Comparison of ENCODE assay signal across 1 cellular context in the genomic region with DNA sequence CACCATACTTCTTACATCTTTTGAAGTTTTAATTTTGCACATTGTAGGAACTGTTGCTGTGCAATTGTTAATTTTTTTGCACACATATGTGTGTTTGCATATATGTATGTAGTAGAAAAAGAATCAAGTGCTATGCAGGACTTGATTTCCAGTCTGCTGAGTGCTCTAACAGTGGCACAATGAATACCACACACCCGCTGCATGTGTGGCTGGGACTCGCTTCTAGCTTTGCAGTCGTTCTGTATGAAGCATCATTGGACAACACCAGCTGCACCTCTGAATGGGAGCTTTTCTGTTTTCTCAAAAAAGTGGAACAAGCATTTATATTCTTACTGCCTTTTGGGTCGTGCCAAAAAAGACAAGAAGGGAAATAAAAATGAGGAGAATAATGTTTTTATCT.
TF ChIP-seq lines count a peak whose summit lies in the region.

No MANE protein-coding gene starts in this region.

TF ChIP-seq in SK-N-SH, 30 proteins besides CTCF, POLR2A, EP300 and RAD21:
- TF ChIP-seq REST (IDR thresholded peaks at IDR 0.05; ENCODE audit: low read depth, low read length) (no peak), MEF2A (IDR thresholded peaks at IDR 0.05; ENCODE audit: borderline replicate concordance, low read depth) (no peak), RFX5 (IDR thresholded peaks at IDR 0.05; ENCODE audit: low read length) (no peak), RXRA (IDR thresholded peaks at IDR 0.05; ENCODE audit: borderline replicate concordance, low read depth) (no peak), GABPA (IDR thresholded peaks at IDR 0.05; ENCODE audit: low read depth) (no peak), GATA2 (CRISPR knock-in tag; IDR thresholded peaks at IDR 0.05) (no peak), MXI1 (IDR thresholded peaks at IDR 0.05; ENCODE audit: low read depth, low read length) (no peak), FOSL2 (IDR thresholded peaks at IDR 0.05; ENCODE audit: borderline replicate concordance, low read depth) (no peak), NFIC (IDR thresholded peaks at IDR 0.05; ENCODE audit: borderline replicate concordance) (no peak), EZH2phosphoT487 (IDR thresholded peaks at IDR 0.05; ENCODE audit: borderline replicate concordance, low read depth) (no peak), YY1 (IDR thresholded peaks at IDR 0.05; ENCODE audit: low read depth) (no peak), FOXJ3 (CRISPR knock-in tag; IDR thresholded peaks at IDR 0.05) (no peak)
- TF ChIP-seq, protein P1, sequence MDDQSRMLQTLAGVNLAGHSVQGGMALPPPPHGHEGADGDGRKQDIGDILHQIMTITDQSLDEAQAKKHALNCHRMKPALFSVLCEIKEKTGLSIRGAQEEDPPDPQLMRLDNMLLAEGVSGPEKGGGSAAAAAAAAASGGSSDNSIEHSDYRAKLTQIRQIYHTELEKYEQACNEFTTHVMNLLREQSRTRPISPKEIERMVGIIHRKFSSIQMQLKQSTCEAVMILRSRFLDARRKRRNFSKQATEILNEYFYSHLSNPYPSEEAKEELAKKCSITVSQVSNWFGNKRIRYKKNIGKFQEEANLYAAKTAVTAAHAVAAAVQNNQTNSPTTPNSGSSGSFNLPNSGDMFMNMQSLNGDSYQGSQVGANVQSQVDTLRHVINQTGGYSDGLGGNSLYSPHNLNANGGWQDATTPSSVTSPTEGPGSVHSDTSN (IDR thresholded peaks at IDR 0.05), result no peak
- TF ChIP-seq, protein P2, sequence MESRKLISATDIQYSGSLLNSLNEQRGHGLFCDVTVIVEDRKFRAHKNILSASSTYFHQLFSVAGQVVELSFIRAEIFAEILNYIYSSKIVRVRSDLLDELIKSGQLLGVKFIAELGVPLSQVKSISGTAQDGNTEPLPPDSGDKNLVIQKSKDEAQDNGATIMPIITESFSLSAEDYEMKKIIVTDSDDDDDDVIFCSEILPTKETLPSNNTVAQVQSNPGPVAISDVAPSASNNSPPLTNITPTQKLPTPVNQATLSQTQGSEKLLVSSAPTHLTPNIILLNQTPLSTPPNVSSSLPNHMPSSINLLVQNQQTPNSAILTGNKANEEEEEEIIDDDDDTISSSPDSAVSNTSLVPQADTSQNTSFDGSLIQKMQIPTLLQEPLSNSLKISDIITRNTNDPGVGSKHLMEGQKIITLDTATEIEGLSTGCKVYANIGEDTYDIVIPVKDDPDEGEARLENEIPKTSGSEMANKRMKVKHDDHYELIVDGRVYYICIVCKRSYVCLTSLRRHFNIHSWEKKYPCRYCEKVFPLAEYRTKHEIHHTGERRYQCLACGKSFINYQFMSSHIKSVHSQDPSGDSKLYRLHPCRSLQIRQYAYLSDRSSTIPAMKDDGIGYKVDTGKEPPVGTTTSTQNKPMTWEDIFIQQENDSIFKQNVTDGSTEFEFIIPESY (IDR thresholded peaks at IDR 0.05; ENCODE audit: borderline replicate concordance, low read depth), result no peak
